ENCODE assay signal across 1 cellular context in genomic region chr13:108961542-108962125, GRCh38.
TF ChIP-seq lines count a peak whose summit lies in the region.

No MANE protein-coding gene starts in this region.

TF ChIP-seq in HepG2, 621 proteins besides CTCF, POLR2A, EP300 and RAD21 (continued from another document and continues in another):
- TF ChIP-seq, protein P1, sequence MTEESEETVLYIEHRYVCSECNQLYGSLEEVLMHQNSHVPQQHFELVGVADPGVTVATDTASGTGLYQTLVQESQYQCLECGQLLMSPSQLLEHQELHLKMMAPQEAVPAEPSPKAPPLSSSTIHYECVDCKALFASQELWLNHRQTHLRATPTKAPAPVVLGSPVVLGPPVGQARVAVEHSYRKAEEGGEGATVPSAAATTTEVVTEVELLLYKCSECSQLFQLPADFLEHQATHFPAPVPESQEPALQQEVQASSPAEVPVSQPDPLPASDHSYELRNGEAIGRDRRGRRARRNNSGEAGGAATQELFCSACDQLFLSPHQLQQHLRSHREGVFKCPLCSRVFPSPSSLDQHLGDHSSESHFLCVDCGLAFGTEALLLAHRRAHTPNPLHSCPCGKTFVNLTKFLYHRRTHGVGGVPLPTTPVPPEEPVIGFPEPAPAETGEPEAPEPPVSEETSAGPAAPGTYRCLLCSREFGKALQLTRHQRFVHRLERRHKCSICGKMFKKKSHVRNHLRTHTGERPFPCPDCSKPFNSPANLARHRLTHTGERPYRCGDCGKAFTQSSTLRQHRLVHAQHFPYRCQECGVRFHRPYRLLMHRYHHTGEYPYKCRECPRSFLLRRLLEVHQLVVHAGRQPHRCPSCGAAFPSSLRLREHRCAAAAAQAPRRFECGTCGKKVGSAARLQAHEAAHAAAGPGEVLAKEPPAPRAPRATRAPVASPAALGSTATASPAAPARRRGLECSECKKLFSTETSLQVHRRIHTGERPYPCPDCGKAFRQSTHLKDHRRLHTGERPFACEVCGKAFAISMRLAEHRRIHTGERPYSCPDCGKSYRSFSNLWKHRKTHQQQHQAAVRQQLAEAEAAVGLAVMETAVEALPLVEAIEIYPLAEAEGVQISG (CRISPR knock-in tag; IDR thresholded peaks at IDR 0.05) = no peak
- TF ChIP-seq NR2F6 (IDR thresholded peaks at IDR 0.05) (peak; percentile 90), NR2F6 (CRISPR knock-in tag; IDR thresholded peaks at IDR 0.05) (peak; percentile 91), ETV5 (CRISPR knock-in tag; IDR thresholded peaks at IDR 0.05; ENCODE audit: borderline replicate concordance) (no peak), GPN1 (CRISPR knock-in tag; IDR thresholded peaks at IDR 0.05; ENCODE audit: borderline replicate concordance) (no peak), ZNF841 (CRISPR knock-in tag; IDR thresholded peaks at IDR 0.05; ENCODE audit: borderline replicate concordance) (no peak), REL (CRISPR knock-in tag; conservative IDR thresholded peaks at IDR 0.05) (no peak), MBNL3 (CRISPR knock-in tag; conservative IDR thresholded peaks at IDR 0.05) (no peak), ZNF207 (IDR thresholded peaks at IDR 0.05; ENCODE audit: borderline replicate concordance) (no peak), REXO4 (CRISPR knock-in tag; IDR thresholded peaks at IDR 0.05; ENCODE audit: borderline replicate concordance) (no peak), MYNN (CRISPR knock-in tag; IDR thresholded peaks at IDR 0.05; ENCODE audit: low read depth) (no peak), ZFP82 (CRISPR knock-in tag; IDR thresholded peaks at IDR 0.05; ENCODE audit: borderline replicate concordance) (no peak), ZNF101 (CRISPR knock-in tag; IDR thresholded peaks at IDR 0.05; ENCODE audit: borderline replicate concordance, low read depth) (no peak), PRMT3 (CRISPR knock-in tag; IDR thresholded peaks at IDR 0.05; ENCODE audit: borderline replicate concordance, low read depth) (no peak), FOXJ3 (CRISPR knock-in tag; IDR thresholded peaks at IDR 0.05; ENCODE audit: borderline replicate concordance) (no peak), ZNF530 (CRISPR knock-in tag; IDR thresholded peaks at IDR 0.05; ENCODE audit: low read depth) (no peak), DRAP1 (CRISPR knock-in tag; IDR thresholded peaks at IDR 0.05) (no peak), ZNF275 (CRISPR knock-in tag; IDR thresholded peaks at IDR 0.05; ENCODE audit: borderline replicate concordance) (no peak), FOXK1 (CRISPR knock-in tag; IDR thresholded peaks at IDR 0.05; ENCODE audit: borderline replicate concordance, low read depth) (no peak), CC2D1A (CRISPR knock-in tag; IDR thresholded peaks at IDR 0.05) (no peak), MAFF (IDR thresholded peaks at IDR 0.05; ENCODE audit: low read depth, low read length) (0 out of 2 replicates have a peak, but pooled peaks have one; percentile 3), ZNF740 (CRISPR knock-in tag; IDR thresholded peaks at IDR 0.05) (0 out of 2 replicates have a peak, but pooled peaks have one; percentile 43), NR2F1 (CRISPR knock-in tag; IDR thresholded peaks at IDR 0.05) (peak; percentile 80 to 83; a peak in 3 of 4 replicates), TEAD2 (CRISPR knock-in tag; IDR thresholded peaks at IDR 0.05) (no peak), MEIS2 (CRISPR knock-in tag; IDR thresholded peaks at IDR 0.05) (no peak), SP5 (CRISPR knock-in tag; IDR thresholded peaks at IDR 0.05; ENCODE audit: borderline replicate concordance, low read depth) (no peak), ZNF710 (CRISPR knock-in tag; IDR thresholded peaks at IDR 0.05; ENCODE audit: borderline replicate concordance) (no peak), HHEX (CRISPR knock-in tag; IDR thresholded peaks at IDR 0.05) (no peak), ZC3H4 (CRISPR knock-in tag; IDR thresholded peaks at IDR 0.05; ENCODE audit: borderline replicate concordance) (no peak), NAIF1 (CRISPR knock-in tag; IDR thresholded peaks at IDR 0.05; ENCODE audit: borderline replicate concordance) (no peak), ZBTB20 (CRISPR knock-in tag; IDR thresholded peaks at IDR 0.05; ENCODE audit: borderline replicate concordance, low read depth) (no peak), SMC3 (IDR thresholded peaks at IDR 0.05; ENCODE audit: low read length) (peak; percentile 84), NCOA5 (CRISPR knock-in tag; IDR thresholded peaks at IDR 0.05) (no peak), RARA (CRISPR knock-in tag; IDR thresholded peaks at IDR 0.05) (no peak), MAF1 (CRISPR knock-in tag; IDR thresholded peaks at IDR 0.05; ENCODE audit: borderline replicate concordance) (no peak), ESRRA (CRISPR knock-in tag; IDR thresholded peaks at IDR 0.05; ENCODE audit: low read depth) (peak; percentile 97), ZNF382 (CRISPR knock-in tag; IDR thresholded peaks at IDR 0.05; ENCODE audit: borderline replicate concordance) (no peak), ARHGAP35 (CRISPR knock-in tag; IDR thresholded peaks at IDR 0.05; ENCODE audit: borderline replicate concordance) (no peak), STAG1 (CRISPR knock-in tag; IDR thresholded peaks at IDR 0.05) (peak; percentile 90), ATF4 (CRISPR knock-in tag; IDR thresholded peaks at IDR 0.05) (peak in 1 of 2 experiments; percentile 33; a peak in 1 of 4 replicates), ZNF329 (CRISPR knock-in tag; IDR thresholded peaks at IDR 0.05; ENCODE audit: low read depth) (no peak), CBX1 (IDR thresholded peaks at IDR 0.05; ENCODE audit: low read depth) (no peak), DNMT1 (CRISPR knock-in tag; IDR thresholded peaks at IDR 0.05) (no peak), CHD2 (IDR thresholded peaks at IDR 0.05; ENCODE audit: low read depth, low read length) (no peak)
- TF ChIP-seq, protein P2, sequence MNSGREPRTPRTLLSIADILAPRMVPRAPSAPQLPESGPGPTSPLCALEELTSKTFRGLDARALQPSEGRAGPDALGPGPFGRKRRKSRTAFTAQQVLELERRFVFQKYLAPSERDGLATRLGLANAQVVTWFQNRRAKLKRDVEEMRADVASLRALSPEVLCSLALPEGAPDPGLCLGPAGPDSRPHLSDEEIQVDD (CRISPR knock-in tag; IDR thresholded peaks at IDR 0.05; ENCODE audit: borderline replicate concordance) = no peak
- TF ChIP-seq, protein P3, sequence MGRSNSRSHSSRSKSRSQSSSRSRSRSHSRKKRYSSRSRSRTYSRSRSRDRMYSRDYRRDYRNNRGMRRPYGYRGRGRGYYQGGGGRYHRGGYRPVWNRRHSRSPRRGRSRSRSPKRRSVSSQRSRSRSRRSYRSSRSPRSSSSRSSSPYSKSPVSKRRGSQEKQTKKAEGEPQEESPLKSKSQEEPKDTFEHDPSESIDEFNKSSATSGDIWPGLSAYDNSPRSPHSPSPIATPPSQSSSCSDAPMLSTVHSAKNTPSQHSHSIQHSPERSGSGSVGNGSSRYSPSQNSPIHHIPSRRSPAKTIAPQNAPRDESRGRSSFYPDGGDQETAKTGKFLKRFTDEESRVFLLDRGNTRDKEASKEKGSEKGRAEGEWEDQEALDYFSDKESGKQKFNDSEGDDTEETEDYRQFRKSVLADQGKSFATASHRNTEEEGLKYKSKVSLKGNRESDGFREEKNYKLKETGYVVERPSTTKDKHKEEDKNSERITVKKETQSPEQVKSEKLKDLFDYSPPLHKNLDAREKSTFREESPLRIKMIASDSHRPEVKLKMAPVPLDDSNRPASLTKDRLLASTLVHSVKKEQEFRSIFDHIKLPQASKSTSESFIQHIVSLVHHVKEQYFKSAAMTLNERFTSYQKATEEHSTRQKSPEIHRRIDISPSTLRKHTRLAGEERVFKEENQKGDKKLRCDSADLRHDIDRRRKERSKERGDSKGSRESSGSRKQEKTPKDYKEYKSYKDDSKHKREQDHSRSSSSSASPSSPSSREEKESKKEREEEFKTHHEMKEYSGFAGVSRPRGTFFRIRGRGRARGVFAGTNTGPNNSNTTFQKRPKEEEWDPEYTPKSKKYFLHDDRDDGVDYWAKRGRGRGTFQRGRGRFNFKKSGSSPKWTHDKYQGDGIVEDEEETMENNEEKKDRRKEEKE (IDR thresholded peaks at IDR 0.05) = no peak
- TF ChIP-seq, protein P4, sequence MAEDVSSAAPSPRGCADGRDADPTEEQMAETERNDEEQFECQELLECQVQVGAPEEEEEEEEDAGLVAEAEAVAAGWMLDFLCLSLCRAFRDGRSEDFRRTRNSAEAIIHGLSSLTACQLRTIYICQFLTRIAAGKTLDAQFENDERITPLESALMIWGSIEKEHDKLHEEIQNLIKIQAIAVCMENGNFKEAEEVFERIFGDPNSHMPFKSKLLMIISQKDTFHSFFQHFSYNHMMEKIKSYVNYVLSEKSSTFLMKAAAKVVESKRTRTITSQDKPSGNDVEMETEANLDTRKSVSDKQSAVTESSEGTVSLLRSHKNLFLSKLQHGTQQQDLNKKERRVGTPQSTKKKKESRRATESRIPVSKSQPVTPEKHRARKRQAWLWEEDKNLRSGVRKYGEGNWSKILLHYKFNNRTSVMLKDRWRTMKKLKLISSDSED (CRISPR knock-in tag; IDR thresholded peaks at IDR 0.05) = no peak
- TF ChIP-seq, protein P5, sequence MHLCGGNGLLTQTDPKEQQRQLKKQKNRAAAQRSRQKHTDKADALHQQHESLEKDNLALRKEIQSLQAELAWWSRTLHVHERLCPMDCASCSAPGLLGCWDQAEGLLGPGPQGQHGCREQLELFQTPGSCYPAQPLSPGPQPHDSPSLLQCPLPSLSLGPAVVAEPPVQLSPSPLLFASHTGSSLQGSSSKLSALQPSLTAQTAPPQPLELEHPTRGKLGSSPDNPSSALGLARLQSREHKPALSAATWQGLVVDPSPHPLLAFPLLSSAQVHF (CRISPR knock-in tag; IDR thresholded peaks at IDR 0.05) = no peak
- TF ChIP-seq, protein P6, sequence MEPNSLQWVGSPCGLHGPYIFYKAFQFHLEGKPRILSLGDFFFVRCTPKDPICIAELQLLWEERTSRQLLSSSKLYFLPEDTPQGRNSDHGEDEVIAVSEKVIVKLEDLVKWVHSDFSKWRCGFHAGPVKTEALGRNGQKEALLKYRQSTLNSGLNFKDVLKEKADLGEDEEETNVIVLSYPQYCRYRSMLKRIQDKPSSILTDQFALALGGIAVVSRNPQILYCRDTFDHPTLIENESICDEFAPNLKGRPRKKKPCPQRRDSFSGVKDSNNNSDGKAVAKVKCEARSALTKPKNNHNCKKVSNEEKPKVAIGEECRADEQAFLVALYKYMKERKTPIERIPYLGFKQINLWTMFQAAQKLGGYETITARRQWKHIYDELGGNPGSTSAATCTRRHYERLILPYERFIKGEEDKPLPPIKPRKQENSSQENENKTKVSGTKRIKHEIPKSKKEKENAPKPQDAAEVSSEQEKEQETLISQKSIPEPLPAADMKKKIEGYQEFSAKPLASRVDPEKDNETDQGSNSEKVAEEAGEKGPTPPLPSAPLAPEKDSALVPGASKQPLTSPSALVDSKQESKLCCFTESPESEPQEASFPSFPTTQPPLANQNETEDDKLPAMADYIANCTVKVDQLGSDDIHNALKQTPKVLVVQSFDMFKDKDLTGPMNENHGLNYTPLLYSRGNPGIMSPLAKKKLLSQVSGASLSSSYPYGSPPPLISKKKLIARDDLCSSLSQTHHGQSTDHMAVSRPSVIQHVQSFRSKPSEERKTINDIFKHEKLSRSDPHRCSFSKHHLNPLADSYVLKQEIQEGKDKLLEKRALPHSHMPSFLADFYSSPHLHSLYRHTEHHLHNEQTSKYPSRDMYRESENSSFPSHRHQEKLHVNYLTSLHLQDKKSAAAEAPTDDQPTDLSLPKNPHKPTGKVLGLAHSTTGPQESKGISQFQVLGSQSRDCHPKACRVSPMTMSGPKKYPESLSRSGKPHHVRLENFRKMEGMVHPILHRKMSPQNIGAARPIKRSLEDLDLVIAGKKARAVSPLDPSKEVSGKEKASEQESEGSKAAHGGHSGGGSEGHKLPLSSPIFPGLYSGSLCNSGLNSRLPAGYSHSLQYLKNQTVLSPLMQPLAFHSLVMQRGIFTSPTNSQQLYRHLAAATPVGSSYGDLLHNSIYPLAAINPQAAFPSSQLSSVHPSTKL (CRISPR knock-in tag; IDR thresholded peaks at IDR 0.05) = no peak
